ENCODE assay signal across 13 cellular contexts in the genomic region with DNA sequence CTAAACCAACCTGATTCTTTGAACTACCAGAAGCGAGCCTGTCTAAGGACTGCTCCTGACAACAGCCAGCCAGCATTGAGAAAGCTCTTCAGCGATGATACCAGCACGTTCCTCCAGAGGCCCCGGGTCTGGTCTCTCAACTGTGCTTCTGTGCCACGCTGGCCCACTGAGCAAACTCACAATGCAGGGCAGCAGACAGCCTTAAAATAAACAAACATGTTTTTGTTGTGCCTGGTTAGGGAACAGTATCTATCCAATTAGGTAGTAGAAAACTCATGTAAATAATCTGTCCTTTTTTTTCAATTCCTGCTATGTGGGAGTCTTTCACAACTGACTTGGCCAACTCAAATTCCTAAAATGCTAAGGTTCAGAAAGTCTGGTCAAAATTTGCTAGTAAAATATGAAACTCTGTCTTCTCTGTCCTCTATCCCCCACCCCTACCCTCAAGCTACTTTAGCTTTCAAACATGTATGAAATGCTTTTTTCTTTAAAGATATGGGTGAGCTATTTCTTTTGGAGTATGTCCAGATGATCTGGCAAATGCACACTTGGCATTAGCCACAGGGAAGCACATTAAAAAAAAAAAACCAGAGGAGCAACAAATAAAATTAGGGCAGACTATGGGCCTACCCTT. TPM values are rescaled to one million over a fixed set of nuclear protein-coding genes. Genes with fewer than 3 reads are reported as not detected.
DNase-seq lines count a peak whose midpoint lies in the region; ATAC-seq and TF ChIP-seq lines count a peak whose summit lies in the region.
"Had no signal": no experiment of that assay in that cellular context is flagged by ENCODE, and none has a peak within 500 bp of the region (broad histone marks: within the 10 kb centered on the region; RNA-seq: fewer than 3 reads in every experiment).

No MANE protein-coding gene starts in this region.

- H3K27ac Mint-ChIP-seq in stimulated activated effector memory CD8-positive, alpha-beta T cell treated with anti-CD3 and anti-CD28 coated beads, Interleukin-12 subunit alpha, Interleukin-12 subunit beta, amount 100 ng/mL, for 72 hours = no peak overlapping the region

- no peak for TF ChIP-seq CTCF in BJ (IDR thresholded peaks at IDR 0.05; ENCODE audit: insufficient read depth, low read depth, low read length)

- H3K79me1 ChIP-seq in trophoblast cell (ENCODE audit: low read length) = peaks cover 3% of the 10 kb centered on the region

- H3K36me3 ChIP-seq in BJ (ENCODE audit: control insufficient read depth, insufficient read depth, low read length) = no peaks in the 10 kb centered on the region
- H3K36me3 ChIP-seq in trophoblast cell (ENCODE audit: control insufficient read depth in 1 of 2, insufficient read depth in 2 of 2, low read length in 2 of 2) = no peaks in the 10 kb centered on the region

- no peaks in the 10 kb centered on the region for H3K9me3 ChIP-seq in trophoblast cell (ENCODE audit: insufficient read depth, low read depth, low read length)

- ATAC-seq in SK-N-SH treated with all-trans-retinoic acid at 6 μM for 48 hours = peak; percentile 76
- no peak for ATAC-seq in stimulated activated effector memory CD8-positive, alpha-beta T cell treated with anti-CD3 and anti-CD28 coated beads, Interleukin-12 subunit alpha, Interleukin-12 subunit beta, amount 100 ng/mL, for 72 hours
- no peak for ATAC-seq in HG02938 (IDR thresholded peaks at IDR 0.05; ENCODE audit: unreplicated experiment)

- H3K23ac ChIP-seq in trophoblast cell (ENCODE audit: low read length) = no peak overlapping the region

- POLR2A ChIA-PET in BJ (lab: Charles Lee) = interaction anchor here (0.9 to 1.4 kb wide), 2 partner anchors 9 to 34 kb away, joined by 6 to 9 read pairs; no protein-coding TSS in a partner anchor

- H3K27me3 ChIP-seq in BJ (ENCODE audit: control insufficient read depth, insufficient read depth, low read length) (no peaks in the 10 kb centered on the region), trophoblast cell (ENCODE audit: insufficient read depth, low read length) (no peaks in the 10 kb centered on the region)

- DNase-seq in BJ (ENCODE audit: low read depth) (peak; percentile 69), foreskin melanocyte (peak; percentile 62), trophoblast cell (peak; percentile 94 to 95), GDM1 (lab: John Stamatoyannopoulos, UW) (no peak)
- no peak for DNase-seq in stimulated activated effector memory CD8-positive, alpha-beta T cell treated with anti-CD3 and anti-CD28 coated beads, Interleukin-12 subunit alpha, Interleukin-12 subunit beta, amount 100 ng/mL, for 72 hours (ENCODE audit: low spot score in 2 of 2)
- no peak for DNase-seq in NK-92 treated with Interleukin-12 subunit alpha and Interleukin-12 subunit beta, amount 100 ng/mL, for 24 hours (lab: John Stamatoyannopoulos, UW)
- DNase-seq: activated CD4-positive, CD25-positive, alpha-beta regulatory T cell; activated naive CD4-positive, alpha-beta T cell; NCI-H1436; stimulated activated CD4-positive, alpha-beta T cell treated with anti-CD3 and anti-CD28 coated beads, Interleukin-12 subunit alpha, Interleukin-12 subunit beta, amount 100 ng/mL, for 4 hours; stimulated activated naive CD4-positive, alpha-beta T cell treated with Interleukin-2 at 50 U/mL for 16 hours had no signal

- H4K12ac ChIP-seq in trophoblast cell (ENCODE audit: low read depth, low read length) = no peak overlapping the region

- H3K4me1 ChIP-seq in trophoblast cell (ENCODE audit: control insufficient read depth in 1 of 2, insufficient read depth in 2 of 2, low read length in 2 of 2) = peaks cover 0 to 5% of the 10 kb centered on the region in 2 experiments

- H3K18ac ChIP-seq in trophoblast cell (ENCODE audit: low read length) = no peak overlapping the region

- H3K4me2 ChIP-seq in trophoblast cell (ENCODE audit: low read length) = no peak overlapping the region

- no peak overlapping the region for H2BK120ac ChIP-seq in trophoblast cell (ENCODE audit: insufficient read depth, low read length, poor library complexity)

- H3K14ac ChIP-seq in trophoblast cell (ENCODE audit: low read length) = no peak overlapping the region

- H4K91ac ChIP-seq in trophoblast cell (ENCODE audit: low read depth, low read length) = no peak overlapping the region

- H3K4ac ChIP-seq in trophoblast cell (ENCODE audit: low read depth, low read length) = no peak overlapping the region

- H2BK12ac ChIP-seq in trophoblast cell (ENCODE audit: low read length) = no peak overlapping the region

- no peak overlapping the region for H2BK5ac ChIP-seq in trophoblast cell (ENCODE audit: low read depth, low read length, poor library complexity)

- H2AFZ ChIP-seq in trophoblast cell (ENCODE audit: insufficient read depth, low read length, poor library complexity) = peak overlapping the region; percentile 45

- no peak overlapping the region for H3K4me3 Mint-ChIP-seq in stimulated activated effector memory CD8-positive, alpha-beta T cell treated with anti-CD3 and anti-CD28 coated beads, Interleukin-12 subunit alpha, Interleukin-12 subunit beta, amount 100 ng/mL, for 72 hours

- H3K4me3 ChIP-seq in BJ (ENCODE audit: low read depth, low read length) (no peak overlapping the region), trophoblast cell (ENCODE audit: low read depth, low read length) (no peak overlapping the region)

- H2AK5ac ChIP-seq in trophoblast cell (ENCODE audit: low read length) = no peak overlapping the region

- peak overlapping the region; percentile 45 for H3K27ac ChIP-seq in trophoblast cell (ENCODE audit: low read depth, low read length)

- WGBS in trophoblast cell (ENCODE audit: extremely low coverage, insufficient coverage, insufficient read length) = no CpG with 5 or more reads among the region's 5 CpGs

- no peaks in the 10 kb centered on the region for H3K79me2 ChIP-seq in trophoblast cell (ENCODE audit: control insufficient read depth, insufficient read depth, low read length, poor library complexity)

- H3K4me1 Mint-ChIP-seq in stimulated activated effector memory CD8-positive, alpha-beta T cell treated with anti-CD3 and anti-CD28 coated beads, Interleukin-12 subunit alpha, Interleukin-12 subunit beta, amount 100 ng/mL, for 72 hours = peaks cover 28% of the 10 kb centered on the region

- H3K36me3 Mint-ChIP-seq in stimulated activated effector memory CD8-positive, alpha-beta T cell treated with anti-CD3 and anti-CD28 coated beads, Interleukin-12 subunit alpha, Interleukin-12 subunit beta, amount 100 ng/mL, for 72 hours = no peaks in the 10 kb centered on the region

- H3K9ac ChIP-seq in trophoblast cell (ENCODE audit: low read length) = no peak overlapping the region

- H3K9me3 Mint-ChIP-seq in stimulated activated effector memory CD8-positive, alpha-beta T cell treated with anti-CD3 and anti-CD28 coated beads, Interleukin-12 subunit alpha, Interleukin-12 subunit beta, amount 100 ng/mL, for 72 hours = peaks cover 3% of the 10 kb centered on the region

- no peak overlapping the region for H4K8ac ChIP-seq in trophoblast cell (ENCODE audit: low read depth, low read length)

- CTCF ChIA-PET in BJ (lab: Yijun Ruan, JAX) = interaction anchor here (1.1 kb wide), 1 partner anchor 12 kb away, joined by 3 read pairs; no protein-coding TSS in a partner anchor

TF ChIP-seq in SK-N-SH treated with all-trans-retinoic acid at 6 μM for 48 hours, 23 proteins besides CTCF, POLR2A, EP300 and RAD21:
- TF ChIP-seq GLIS3 (CRISPR knock-in tag; IDR thresholded peaks at IDR 0.05) = no peak
- 0 out of 2 replicates have a peak, but pooled peaks have one; percentile 26 for TF ChIP-seq ZNF565 (CRISPR knock-in tag; conservative IDR thresholded peaks at IDR 0.05; ENCODE audit: low read depth)
- peak; percentile 90 for TF ChIP-seq ISL1 (CRISPR knock-in tag; IDR thresholded peaks at IDR 0.05)
- no peak; the same call in 1 of the 2 replicates for TF ChIP-seq TCF4 (CRISPR knock-in tag; IDR thresholded peaks at IDR 0.05; ENCODE audit: borderline replicate concordance)
- TF ChIP-seq, protein P1, sequence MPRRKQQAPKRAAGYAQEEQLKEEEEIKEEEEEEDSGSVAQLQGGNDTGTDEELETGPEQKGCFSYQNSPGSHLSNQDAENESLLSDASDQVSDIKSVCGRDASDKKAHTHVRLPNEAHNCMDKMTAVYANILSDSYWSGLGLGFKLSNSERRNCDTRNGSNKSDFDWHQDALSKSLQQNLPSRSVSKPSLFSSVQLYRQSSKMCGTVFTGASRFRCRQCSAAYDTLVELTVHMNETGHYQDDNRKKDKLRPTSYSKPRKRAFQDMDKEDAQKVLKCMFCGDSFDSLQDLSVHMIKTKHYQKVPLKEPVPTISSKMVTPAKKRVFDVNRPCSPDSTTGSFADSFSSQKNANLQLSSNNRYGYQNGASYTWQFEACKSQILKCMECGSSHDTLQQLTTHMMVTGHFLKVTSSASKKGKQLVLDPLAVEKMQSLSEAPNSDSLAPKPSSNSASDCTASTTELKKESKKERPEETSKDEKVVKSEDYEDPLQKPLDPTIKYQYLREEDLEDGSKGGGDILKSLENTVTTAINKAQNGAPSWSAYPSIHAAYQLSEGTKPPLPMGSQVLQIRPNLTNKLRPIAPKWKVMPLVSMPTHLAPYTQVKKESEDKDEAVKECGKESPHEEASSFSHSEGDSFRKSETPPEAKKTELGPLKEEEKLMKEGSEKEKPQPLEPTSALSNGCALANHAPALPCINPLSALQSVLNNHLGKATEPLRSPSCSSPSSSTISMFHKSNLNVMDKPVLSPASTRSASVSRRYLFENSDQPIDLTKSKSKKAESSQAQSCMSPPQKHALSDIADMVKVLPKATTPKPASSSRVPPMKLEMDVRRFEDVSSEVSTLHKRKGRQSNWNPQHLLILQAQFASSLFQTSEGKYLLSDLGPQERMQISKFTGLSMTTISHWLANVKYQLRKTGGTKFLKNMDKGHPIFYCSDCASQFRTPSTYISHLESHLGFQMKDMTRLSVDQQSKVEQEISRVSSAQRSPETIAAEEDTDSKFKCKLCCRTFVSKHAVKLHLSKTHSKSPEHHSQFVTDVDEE (CRISPR knock-in tag; IDR thresholded peaks at IDR 0.05) = peak; percentile 35; the same call in 1 of the 2 replicates
- no peak for TF ChIP-seq ARNTL (CRISPR knock-in tag; IDR thresholded peaks at IDR 0.05; ENCODE audit: borderline replicate concordance, low read depth)

RNA-seq across cellular contexts. Expression of gene EML4, which starts 21.4 kb away (rescaled TPM):
- 19.1 and 30.7 TPM in 2 replicates for polyA plus RNA-seq in BJ (2011; rRNA removed)
- polyA minus RNA-seq in BJ (2011; rRNA and poly(A)+ RNA removed) = 23.2 and 23.8 TPM in 2 replicates
- 32.8 and 33.8 TPM in 2 replicates for polyA plus RNA-seq in trophoblast cell (2013)

Comparison
In these comparisons a context has a peak if more than half of its experiments do, and no peak if none do; other contexts are left out.
1. DNase-seq: peak in BJ (single experiment), foreskin melanocyte (single experiment) and trophoblast cell (2 of 2); none in stimulated activated effector memory CD8-positive, alpha-beta T cell treated with anti-CD3 and anti-CD28 coated beads, Interleukin-12 subunit alpha, Interleukin-12 subunit beta, amount 100 ng/mL, for 72 hours (0 of 2), NK-92 treated with Interleukin-12 subunit alpha and Interleukin-12 subunit beta, amount 100 ng/mL, for 24 hours (single experiment) and GDM1 (single experiment).